14 cellular contexts compared by ENCODE assay signal in genomic region chr19:42996161-42996560, GRCh38. TPM values are rescaled to one million over a fixed set of nuclear protein-coding genes. Genes with fewer than 3 reads are reported as not detected.
"Had no signal": no experiment of that assay in that cellular context is flagged by ENCODE, and none has a peak within 500 bp of the region (broad histone marks: within the 10 kb centered on the region; RNA-seq: fewer than 3 reads in every experiment).

No MANE protein-coding gene starts in this region.

RNA-seq across cellular contexts. Expression of gene PSG11, which starts 30.1 kb away (rescaled TPM):
- total RNA-seq: activated B cell treated with CpG ODN at 0.5 μM for 24 hours; activated CD4-positive, alpha-beta memory T cell treated with anti-CD3 and anti-CD28 coated beads for 36 hours; activated CD4-positive, alpha-beta memory T cell treated with anti-CD3 and anti-CD28 coated beads, Interleukin-2, amount 10 ng/mL, durations not matched to agents 7 days and 5 days; activated CD4-positive, alpha-beta T cell treated with anti-CD3 and anti-CD28 coated beads for 36 hours; activated CD4-positive, alpha-beta T cell treated with anti-CD3 and anti-CD28 coated beads, Interleukin-2, amount 10 ng/mL, durations not matched to agents 24 days and 14 days; activated CD4-positive, alpha-beta T cell treated with anti-CD3 and anti-CD28 coated beads, Interleukin-2, amount 10 ng/mL, durations not matched to agents 7 days and 5 days; activated CD8-positive, alpha-beta memory T cell treated with anti-CD3 and anti-CD28 coated beads for 36 hours; activated CD8-positive, alpha-beta memory T cell treated with anti-CD3 and anti-CD28 coated beads, Interleukin-2, amount 10 ng/mL, durations not matched to agents 7 days and 5 days; activated CD8-positive, alpha-beta T cell treated with anti-CD3 and anti-CD28 coated beads for 36 hours; activated CD8-positive, alpha-beta T cell treated with anti-CD3 and anti-CD28 coated beads, Interleukin-2, amount 10 ng/mL, durations not matched to agents 7 days and 5 days; T-helper 1 cell treated with Interleukin-12 subunit alpha and Interleukin-12 subunit beta and Interleukin-4 antibody, amounts not matched to agents 30 ng/mL and 1 ng/mL, for 36 hours; T-helper 2 cell treated with Interferon-gamma antibody and Interleukin-4, amounts not matched to agents 100 ng/mL and 5 ng/mL, for 36 hours; WTC11 had no signal

RNA-seq across cellular contexts. Expression of gene PSG7, which starts 59.2 kb away (rescaled TPM):
- total RNA-seq: activated B cell treated with CpG ODN at 0.5 μM for 24 hours; activated CD4-positive, alpha-beta memory T cell treated with anti-CD3 and anti-CD28 coated beads for 36 hours; activated CD4-positive, alpha-beta memory T cell treated with anti-CD3 and anti-CD28 coated beads, Interleukin-2, amount 10 ng/mL, durations not matched to agents 7 days and 5 days; activated CD4-positive, alpha-beta T cell treated with anti-CD3 and anti-CD28 coated beads for 36 hours; activated CD4-positive, alpha-beta T cell treated with anti-CD3 and anti-CD28 coated beads, Interleukin-2, amount 10 ng/mL, durations not matched to agents 24 days and 14 days; activated CD4-positive, alpha-beta T cell treated with anti-CD3 and anti-CD28 coated beads, Interleukin-2, amount 10 ng/mL, durations not matched to agents 7 days and 5 days; activated CD8-positive, alpha-beta memory T cell treated with anti-CD3 and anti-CD28 coated beads for 36 hours; activated CD8-positive, alpha-beta memory T cell treated with anti-CD3 and anti-CD28 coated beads, Interleukin-2, amount 10 ng/mL, durations not matched to agents 7 days and 5 days; activated CD8-positive, alpha-beta T cell treated with anti-CD3 and anti-CD28 coated beads for 36 hours; activated CD8-positive, alpha-beta T cell treated with anti-CD3 and anti-CD28 coated beads, Interleukin-2, amount 10 ng/mL, durations not matched to agents 7 days and 5 days; T-helper 1 cell treated with Interleukin-12 subunit alpha and Interleukin-12 subunit beta and Interleukin-4 antibody, amounts not matched to agents 30 ng/mL and 1 ng/mL, for 36 hours; T-helper 17 cell; T-helper 2 cell treated with Interferon-gamma antibody and Interleukin-4, amounts not matched to agents 100 ng/mL and 5 ng/mL, for 36 hours; WTC11 had no signal
